Comparison of ENCODE assay signal across 12 cellular contexts in genomic region chr4:98662055-98662453, GRCh38. TPM values are rescaled to one million over a fixed set of nuclear protein-coding genes. Genes with fewer than 3 reads are reported as not detected.
DNase-seq lines count a peak whose midpoint lies in the region; ATAC-seq and TF ChIP-seq lines count a peak whose summit lies in the region.
"Had no signal": no experiment of that assay in that cellular context is flagged by ENCODE, and none has a peak within 500 bp of the region (broad histone marks: within the 10 kb centered on the region; RNA-seq: fewer than 3 reads in every experiment).

No MANE protein-coding gene starts in this region.

- no peaks in the 10 kb centered on the region for H3K36me3 ChIP-seq in fibroblast of lung (ENCODE audit: control insufficient read depth, insufficient read depth, low read length)
- H3K36me3 ChIP-seq in suprapubic skin: no peaks in the 10 kb centered on the region
- no peaks in the 10 kb centered on the region for H3K36me3 ChIP-seq in A673 (ENCODE audit: insufficient read depth, low read length, poor library complexity, severe bottlenecking)
- H3K36me3 ChIP-seq: vagina had no signal

- TF ChIP-seq EP300 in suprapubic skin (IDR thresholded peaks at IDR 0.05): no peak

- peaks cover 22% of the 10 kb centered on the region for H3K79me2 ChIP-seq in fibroblast of lung (ENCODE audit: control insufficient read depth, insufficient read depth, low read length)

- no peak overlapping the region for H2AFZ ChIP-seq in fibroblast of lung (ENCODE audit: low read length)

- H3K27ac Mint-ChIP-seq in activated naive CD4-positive, alpha-beta T cell treated with anti-CD3 and anti-CD28 coated beads, Interleukin-2, amount 10 ng/mL, durations not matched to agents 7 days and 5 days: peak overlapping the region; percentile 77
- H3K27ac Mint-ChIP-seq in T-cell: peak overlapping the region; percentile 98 to 99

- H3K4me1 Mint-ChIP-seq in activated naive CD4-positive, alpha-beta T cell treated with anti-CD3 and anti-CD28 coated beads, Interleukin-2, amount 10 ng/mL, durations not matched to agents 7 days and 5 days: peaks cover 65% of the 10 kb centered on the region
- H3K4me1 Mint-ChIP-seq in T-cell: peaks cover 61 to 65% (median 62%) of the 10 kb centered on the region in 3 donors

- BruUV-seq in A673 (replicated peaks; lab: Mats Ljungman, UMichigan): no TSS peak

- CTCF ChIA-PET in activated naive CD4-positive, alpha-beta T cell treated with anti-CD3 and anti-CD28 coated beads, Interleukin-2, amount 10 ng/mL, durations not matched to agents 7 days and 5 days (lab: Charles Lee): interaction anchor here (0.8 to 1.4 kb wide), 2 partner anchors 20 to 194 kb away, joined by 3 to 4 read pairs; no protein-coding TSS in a partner anchor
- CTCF ChIA-PET in T-cell (lab: Charles Lee) (interaction anchor here in 1 of 2 donors (1.0 to 1.3 kb wide), 3 partner anchors 194 to 1287 kb away, joined by 3 to 4 read pairs (median 4); partner anchors contain the start of gene EIF4E), A673 (lab: Charles Lee) (no interaction called here)

- H3K4me1 ChIP-seq in fibroblast of lung (ENCODE audit: control insufficient read depth, extremely low read depth, insufficient read depth, low read length) (peaks cover 14% of the 10 kb centered on the region), suprapubic skin (peaks cover 43% of the 10 kb centered on the region), A673 (ENCODE audit: insufficient read depth, low read length, poor library complexity, severe bottlenecking) (no peaks in the 10 kb centered on the region)

- peaks cover 5% of the 10 kb centered on the region for H3K27me3 Mint-ChIP-seq in activated naive CD4-positive, alpha-beta T cell treated with anti-CD3 and anti-CD28 coated beads, Interleukin-2, amount 10 ng/mL, durations not matched to agents 7 days and 5 days
- H3K27me3 Mint-ChIP-seq in T-cell: no peaks in the 10 kb centered on the region

- H3K9me3 Mint-ChIP-seq in activated naive CD4-positive, alpha-beta T cell treated with anti-CD3 and anti-CD28 coated beads, Interleukin-2, amount 10 ng/mL, durations not matched to agents 7 days and 5 days: peaks cover 9% of the 10 kb centered on the region
- no peaks in the 10 kb centered on the region for H3K9me3 Mint-ChIP-seq in T-cell

- TF ChIP-seq POLR2A in suprapubic skin (IDR thresholded peaks at IDR 0.05): no peak

- DNase-seq in activated naive CD4-positive, alpha-beta T cell treated with anti-CD3 and anti-CD28 coated beads, Interleukin-2, amount 10 ng/mL, durations not matched to agents 7 days and 5 days: no peak
- DNase-seq in activated naive CD4-positive, alpha-beta T cell (lab: John Stamatoyannopoulos, UW): no peak
- DNase-seq in T-cell (no peak), fibroblast of lung (ENCODE audit: low read depth in 2 of 2) (no peak), suprapubic skin (ENCODE audit: low spot score in 2 of 2) (no peak), GM10266 (ENCODE audit: extremely low spot score) (no peak), hypothalamus (lab: John Stamatoyannopoulos, UW) (no peak), A673 (ENCODE audit: low spot score) (no peak)
- DNase-seq: GDM1; NK-92 treated with Interleukin-12 subunit alpha and Interleukin-12 subunit beta, amount 100 ng/mL, for 24 hours had no signal

- no peak for TF ChIP-seq CTCF in fibroblast of lung (conservative IDR thresholded peaks at IDR 0.05 in 1 of 2, IDR thresholded peaks at IDR 0.05 in 1 of 2; ENCODE audit: low read depth in 1 of 2, low read length in 2 of 2)
- TF ChIP-seq CTCF in suprapubic skin (IDR thresholded peaks at IDR 0.05): no peak
- no peak for TF ChIP-seq CTCF in GM10266 (IDR thresholded peaks at IDR 0.05; ENCODE audit: control insufficient read depth, insufficient read depth, low read depth, missing control alignments)
- TF ChIP-seq CTCF in A673 (conservative IDR thresholded peaks at IDR 0.05; ENCODE audit: low read depth, low read length): no peak

- no peaks in the 10 kb centered on the region for H4K20me1 ChIP-seq in fibroblast of lung (ENCODE audit: control insufficient read depth, extremely low read depth, insufficient read depth, low read length)

- POLR2A ChIA-PET in T-cell (lab: Charles Lee): interaction anchor here in 1 of 2 donors (0.7 kb wide), 1 partner anchor 27 kb away, joined by 13 read pairs; no protein-coding TSS in a partner anchor
- POLR2A ChIA-PET in A673 (lab: Charles Lee; ENCODE audit: low non-redundant PET): interaction anchor here (0.6 kb wide), 1 partner anchor 98 kb away, joined by 3 read pairs; no protein-coding TSS in a partner anchor

- H3K27ac ChIP-seq in fibroblast of lung (ENCODE audit: insufficient read depth, low read length) (no peak overlapping the region), suprapubic skin (peak overlapping the region; percentile 16), A673 (ENCODE audit: low read depth, low read length, poor library complexity, severe bottlenecking) (no peak overlapping the region)
- H3K27ac ChIP-seq: vagina had no signal

- H3K9me3 ChIP-seq in fibroblast of lung (ENCODE audit: control insufficient read depth, insufficient read depth, low read depth, low read length): no peaks in the 10 kb centered on the region
- H3K9me3 ChIP-seq in suprapubic skin: no peaks in the 10 kb centered on the region
- no peaks in the 10 kb centered on the region for H3K9me3 ChIP-seq in A673 (ENCODE audit: low read depth, low read length, poor library complexity, severe bottlenecking)
- H3K9me3 ChIP-seq: vagina had no signal

- 63% methylated on average over 4 of the region's 4 CpGs for WGBS in suprapubic skin

- H3K27me3 ChIP-seq in fibroblast of lung (ENCODE audit: control insufficient read depth, insufficient read depth, low read length) (no peaks in the 10 kb centered on the region), suprapubic skin (no peaks in the 10 kb centered on the region), A673 (replicated peaks; ENCODE audit: insufficient read depth, low read depth, low read length, poor library complexity) (no peaks in the 10 kb centered on the region)
- H3K27me3 ChIP-seq: vagina had no signal

- intact Hi-C loops in A673 (cut with micrococcal nuclease; ENCODE audit: unreplicated experiment): no loop called here

- H3K4me3 ChIP-seq in fibroblast of lung (replicated peaks in 1 of 4; ENCODE audit: control extremely low read depth in 1 of 4, insufficient read depth in 1 of 4, low read depth in 3 of 4, low read length in 4 of 4) (no peak overlapping the region), suprapubic skin (no peak overlapping the region), A673 (ENCODE audit: low read depth, low read length, poor library complexity, severe bottlenecking) (no peak overlapping the region)
- H3K4me3 ChIP-seq: vagina had no signal

- no peak for ATAC-seq in T-cell (replicated peaks in 1 of 4)
- ATAC-seq: Right ventricle myocardium inferior had no signal

- H3K4me3 Mint-ChIP-seq in activated naive CD4-positive, alpha-beta T cell treated with anti-CD3 and anti-CD28 coated beads, Interleukin-2, amount 10 ng/mL, durations not matched to agents 7 days and 5 days: no peak overlapping the region
- no peak overlapping the region for H3K4me3 Mint-ChIP-seq in T-cell

- H3K4me2 ChIP-seq in fibroblast of lung (ENCODE audit: extremely low read depth, insufficient read depth, low read length): peak overlapping the region; percentile 32

- no peak overlapping the region for H3K9ac ChIP-seq in fibroblast of lung (ENCODE audit: insufficient read depth, low read length)

- H3K36me3 Mint-ChIP-seq in activated naive CD4-positive, alpha-beta T cell treated with anti-CD3 and anti-CD28 coated beads, Interleukin-2, amount 10 ng/mL, durations not matched to agents 7 days and 5 days: peaks cover 9% of the 10 kb centered on the region
- no peaks in the 10 kb centered on the region for H3K36me3 Mint-ChIP-seq in T-cell

RNA-seq across cellular contexts. Expression of gene TSPAN5, which starts 3.6 kb away (rescaled TPM):
- total RNA-seq in T-cell (10 to 100 TPM in 4 of 5 donors, 1 to 10 TPM in 1; 9.6 to 12.4 (median 10.3) TPM), fibroblast of lung (75.5 and 109 TPM in 2 replicates), suprapubic skin (10 to 100 TPM; 14.5 to 33.4 (median 17.0) TPM), A673 (2021) (15.2 and 16.9 TPM in 2 replicates)
- 112 and 129 TPM in 2 replicates for polyA plus RNA-seq in fibroblast of lung
- 73.9 and 75.0 TPM in 2 replicates for polyA plus RNA-seq in fibroblast of lung (2012)
- 64.1 and 77.0 TPM in 2 replicates for polyA minus RNA-seq in fibroblast of lung (ENCODE audit: low replicate concordance)
